In the genomic region with DNA sequence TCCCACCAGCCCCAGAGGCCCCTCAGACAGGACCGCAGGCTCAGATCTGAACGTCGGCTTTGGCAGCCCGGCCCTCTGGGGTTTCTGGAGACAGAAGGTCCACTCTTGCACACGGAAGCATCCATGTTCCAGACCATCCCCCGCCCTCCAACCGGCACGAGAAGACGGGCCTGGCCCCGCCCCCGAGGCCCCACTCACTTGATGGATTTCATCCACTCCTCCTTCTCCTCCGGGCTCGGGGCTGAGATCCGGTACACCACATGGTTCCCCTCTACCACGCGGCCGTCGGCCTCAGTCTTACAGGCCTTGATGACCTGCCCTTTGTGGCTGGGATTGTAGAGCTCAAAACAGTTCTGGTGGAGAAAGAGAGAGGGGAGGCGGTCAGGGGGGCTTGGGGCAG, we compare ENCODE assay signal across 1 cellular context.
TF ChIP-seq lines count a peak whose summit lies in the region.

No MANE protein-coding gene starts in this region.

TF ChIP-seq in GM23338, 12 proteins besides CTCF, POLR2A, EP300 and RAD21 (continued from another document):
- TF ChIP-seq, protein P1, sequence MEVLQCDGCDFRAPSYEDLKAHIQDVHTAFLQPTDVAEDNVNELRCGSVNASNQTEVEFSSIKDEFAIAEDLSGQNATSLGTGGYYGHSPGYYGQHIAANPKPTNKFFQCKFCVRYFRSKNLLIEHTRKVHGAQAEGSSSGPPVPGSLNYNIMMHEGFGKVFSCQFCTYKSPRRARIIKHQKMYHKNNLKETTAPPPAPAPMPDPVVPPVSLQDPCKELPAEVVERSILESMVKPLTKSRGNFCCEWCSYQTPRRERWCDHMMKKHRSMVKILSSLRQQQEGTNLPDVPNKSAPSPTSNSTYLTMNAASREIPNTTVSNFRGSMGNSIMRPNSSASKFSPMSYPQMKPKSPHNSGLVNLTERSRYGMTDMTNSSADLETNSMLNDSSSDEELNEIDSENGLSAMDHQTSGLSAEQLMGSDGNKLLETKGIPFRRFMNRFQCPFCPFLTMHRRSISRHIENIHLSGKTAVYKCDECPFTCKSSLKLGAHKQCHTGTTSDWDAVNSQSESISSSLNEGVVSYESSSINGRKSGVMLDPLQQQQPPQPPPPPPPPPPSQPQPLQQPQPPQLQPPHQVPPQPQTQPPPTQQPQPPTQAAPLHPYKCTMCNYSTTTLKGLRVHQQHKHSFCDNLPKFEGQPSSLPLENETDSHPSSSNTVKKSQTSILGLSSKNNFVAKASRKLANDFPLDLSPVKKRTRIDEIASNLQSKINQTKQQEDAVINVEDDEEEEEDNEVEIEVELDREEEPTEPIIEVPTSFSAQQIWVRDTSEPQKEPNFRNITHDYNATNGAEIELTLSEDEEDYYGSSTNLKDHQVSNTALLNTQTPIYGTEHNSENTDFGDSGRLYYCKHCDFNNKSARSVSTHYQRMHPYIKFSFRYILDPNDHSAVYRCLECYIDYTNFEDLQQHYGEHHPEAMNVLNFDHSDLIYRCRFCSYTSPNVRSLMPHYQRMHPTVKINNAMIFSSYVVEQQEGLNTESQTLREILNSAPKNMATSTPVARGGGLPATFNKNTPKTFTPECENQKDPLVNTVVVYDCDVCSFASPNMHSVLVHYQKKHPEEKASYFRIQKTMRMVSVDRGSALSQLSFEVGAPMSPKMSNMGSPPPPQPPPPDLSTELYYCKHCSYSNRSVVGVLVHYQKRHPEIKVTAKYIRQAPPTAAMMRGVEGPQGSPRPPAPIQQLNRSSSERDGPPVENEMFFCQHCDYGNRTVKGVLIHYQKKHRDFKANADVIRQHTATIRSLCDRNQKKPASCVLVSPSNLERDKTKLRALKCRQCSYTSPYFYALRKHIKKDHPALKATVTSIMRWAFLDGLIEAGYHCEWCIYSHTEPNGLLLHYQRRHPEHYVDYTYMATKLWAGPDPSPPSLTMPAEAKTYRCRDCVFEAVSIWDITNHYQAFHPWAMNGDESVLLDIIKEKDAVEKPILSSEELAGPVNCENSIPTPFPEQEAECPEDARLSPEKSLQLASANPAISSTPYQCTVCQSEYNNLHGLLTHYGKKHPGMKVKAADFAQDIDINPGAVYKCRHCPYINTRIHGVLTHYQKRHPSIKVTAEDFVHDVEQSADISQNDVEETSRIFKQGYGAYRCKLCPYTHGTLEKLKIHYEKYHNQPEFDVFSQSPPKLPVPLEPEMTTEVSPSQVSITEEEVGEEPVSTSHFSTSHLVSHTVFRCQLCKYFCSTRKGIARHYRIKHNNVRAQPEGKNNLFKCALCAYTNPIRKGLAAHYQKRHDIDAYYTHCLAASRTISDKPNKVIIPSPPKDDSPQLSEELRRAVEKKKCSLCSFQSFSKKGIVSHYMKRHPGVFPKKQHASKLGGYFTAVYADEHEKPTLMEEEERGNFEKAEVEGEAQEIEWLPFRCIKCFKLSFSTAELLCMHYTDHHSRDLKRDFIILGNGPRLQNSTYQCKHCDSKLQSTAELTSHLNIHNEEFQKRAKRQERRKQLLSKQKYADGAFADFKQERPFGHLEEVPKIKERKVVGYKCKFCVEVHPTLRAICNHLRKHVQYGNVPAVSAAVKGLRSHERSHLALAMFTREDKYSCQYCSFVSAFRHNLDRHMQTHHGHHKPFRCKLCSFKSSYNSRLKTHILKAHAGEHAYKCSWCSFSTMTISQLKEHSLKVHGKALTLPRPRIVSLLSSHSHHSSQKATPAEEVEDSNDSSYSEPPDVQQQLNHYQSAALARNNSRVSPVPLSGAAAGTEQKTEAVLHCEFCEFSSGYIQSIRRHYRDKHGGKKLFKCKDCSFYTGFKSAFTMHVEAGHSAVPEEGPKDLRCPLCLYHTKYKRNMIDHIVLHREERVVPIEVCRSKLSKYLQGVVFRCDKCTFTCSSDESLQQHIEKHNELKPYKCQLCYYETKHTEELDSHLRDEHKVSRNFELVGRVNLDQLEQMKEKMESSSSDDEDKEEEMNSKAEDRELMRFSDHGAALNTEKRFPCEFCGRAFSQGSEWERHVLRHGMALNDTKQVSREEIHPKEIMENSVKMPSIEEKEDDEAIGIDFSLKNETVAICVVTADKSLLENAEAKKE (CRISPR knock-in tag; IDR thresholded peaks at IDR 0.05) = no peak
- TF ChIP-seq, protein P2, sequence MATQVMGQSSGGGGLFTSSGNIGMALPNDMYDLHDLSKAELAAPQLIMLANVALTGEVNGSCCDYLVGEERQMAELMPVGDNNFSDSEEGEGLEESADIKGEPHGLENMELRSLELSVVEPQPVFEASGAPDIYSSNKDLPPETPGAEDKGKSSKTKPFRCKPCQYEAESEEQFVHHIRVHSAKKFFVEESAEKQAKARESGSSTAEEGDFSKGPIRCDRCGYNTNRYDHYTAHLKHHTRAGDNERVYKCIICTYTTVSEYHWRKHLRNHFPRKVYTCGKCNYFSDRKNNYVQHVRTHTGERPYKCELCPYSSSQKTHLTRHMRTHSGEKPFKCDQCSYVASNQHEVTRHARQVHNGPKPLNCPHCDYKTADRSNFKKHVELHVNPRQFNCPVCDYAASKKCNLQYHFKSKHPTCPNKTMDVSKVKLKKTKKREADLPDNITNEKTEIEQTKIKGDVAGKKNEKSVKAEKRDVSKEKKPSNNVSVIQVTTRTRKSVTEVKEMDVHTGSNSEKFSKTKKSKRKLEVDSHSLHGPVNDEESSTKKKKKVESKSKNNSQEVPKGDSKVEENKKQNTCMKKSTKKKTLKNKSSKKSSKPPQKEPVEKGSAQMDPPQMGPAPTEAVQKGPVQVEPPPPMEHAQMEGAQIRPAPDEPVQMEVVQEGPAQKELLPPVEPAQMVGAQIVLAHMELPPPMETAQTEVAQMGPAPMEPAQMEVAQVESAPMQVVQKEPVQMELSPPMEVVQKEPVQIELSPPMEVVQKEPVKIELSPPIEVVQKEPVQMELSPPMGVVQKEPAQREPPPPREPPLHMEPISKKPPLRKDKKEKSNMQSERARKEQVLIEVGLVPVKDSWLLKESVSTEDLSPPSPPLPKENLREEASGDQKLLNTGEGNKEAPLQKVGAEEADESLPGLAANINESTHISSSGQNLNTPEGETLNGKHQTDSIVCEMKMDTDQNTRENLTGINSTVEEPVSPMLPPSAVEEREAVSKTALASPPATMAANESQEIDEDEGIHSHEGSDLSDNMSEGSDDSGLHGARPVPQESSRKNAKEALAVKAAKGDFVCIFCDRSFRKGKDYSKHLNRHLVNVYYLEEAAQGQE (IDR thresholded peaks at IDR 0.05; ENCODE audit: unreplicated experiment) = no peak
- no peak for TF ChIP-seq NANOG (IDR thresholded peaks at IDR 0.05; ENCODE audit: borderline replicate concordance)
- TF ChIP-seq ZNF331 (CRISPR knock-in tag; IDR thresholded peaks at IDR 0.05; ENCODE audit: low read depth) = no peak
- no peak for TF ChIP-seq EZH2phosphoT487 (IDR thresholded peaks at IDR 0.05; ENCODE audit: unreplicated experiment)
